ENCODE assay signal across 13 cellular contexts in genomic region chr17:66726846-66727245, GRCh38.
A peak's percentile ranks its signal among the peaks of the same experiment; 100 is the strongest.
DNase-seq lines count a peak whose midpoint lies in the region; ATAC-seq and TF ChIP-seq lines count a peak whose summit lies in the region.
"Had no signal": no experiment of that assay in that cellular context is flagged by ENCODE, and none has a peak within 500 bp of the region (broad histone marks: within the 10 kb centered on the region; RNA-seq: fewer than 3 reads in every experiment).

No MANE protein-coding gene starts in this region.

- H3K4me3 Mint-ChIP-seq in activated T-cell treated with anti-CD3 and anti-CD28 coated beads, Interleukin-2, amount 50 U/mL, for 24 hours = no peak overlapping the region
- no peak overlapping the region for H3K4me3 Mint-ChIP-seq in activated T-cell treated with anti-CD3 and anti-CD28 coated beads, Interleukin-2, amount 50 U/mL, for 4 hours
- no peak overlapping the region for H3K4me3 Mint-ChIP-seq in stimulated activated effector memory CD8-positive, alpha-beta T cell treated with anti-CD3 and anti-CD28 coated beads, Interleukin-12 subunit alpha, Interleukin-12 subunit beta, amount 100 ng/mL, for 72 hours
- H3K4me3 Mint-ChIP-seq: B cell had no signal

- H3K9me3 Mint-ChIP-seq in activated T-cell treated with anti-CD3 and anti-CD28 coated beads, Interleukin-2, amount 50 U/mL, for 24 hours = no peaks in the 10 kb centered on the region
- no peaks in the 10 kb centered on the region for H3K9me3 Mint-ChIP-seq in activated T-cell treated with anti-CD3 and anti-CD28 coated beads, Interleukin-2, amount 50 U/mL, for 4 hours
- no peaks in the 10 kb centered on the region for H3K9me3 Mint-ChIP-seq in stimulated activated effector memory CD8-positive, alpha-beta T cell treated with anti-CD3 and anti-CD28 coated beads, Interleukin-12 subunit alpha, Interleukin-12 subunit beta, amount 100 ng/mL, for 72 hours

- peak overlapping the region; percentile 32 for H3K27ac Mint-ChIP-seq in activated T-cell treated with anti-CD3 and anti-CD28 coated beads, Interleukin-2, amount 50 U/mL, for 24 hours
- peak overlapping the region; percentile 76 for H3K27ac Mint-ChIP-seq in stimulated activated effector memory CD8-positive, alpha-beta T cell treated with anti-CD3 and anti-CD28 coated beads, Interleukin-12 subunit alpha, Interleukin-12 subunit beta, amount 100 ng/mL, for 72 hours
- H3K27ac Mint-ChIP-seq: B cell had no signal

- H3K27ac ChIP-seq in VCaP = peak overlapping the region; percentile 56; the same call in 1 of the 2 replicates
- H3K27ac ChIP-seq: HL-60 had no signal

- H3K36me3 Mint-ChIP-seq in activated T-cell treated with anti-CD3 and anti-CD28 coated beads, Interleukin-2, amount 50 U/mL, for 24 hours (ENCODE audit: low read depth) = peaks cover 37% of the 10 kb centered on the region
- H3K36me3 Mint-ChIP-seq in activated T-cell treated with anti-CD3 and anti-CD28 coated beads, Interleukin-2, amount 50 U/mL, for 4 hours (ENCODE audit: insufficient read depth) = peaks cover 2% of the 10 kb centered on the region
- H3K36me3 Mint-ChIP-seq in stimulated activated effector memory CD8-positive, alpha-beta T cell treated with anti-CD3 and anti-CD28 coated beads, Interleukin-12 subunit alpha, Interleukin-12 subunit beta, amount 100 ng/mL, for 72 hours = no peaks in the 10 kb centered on the region

- peaks cover 2% of the 10 kb centered on the region for H3K4me1 Mint-ChIP-seq in activated T-cell treated with anti-CD3 and anti-CD28 coated beads, Interleukin-2, amount 50 U/mL, for 24 hours (ENCODE audit: low read depth)
- H3K4me1 Mint-ChIP-seq in activated T-cell treated with anti-CD3 and anti-CD28 coated beads, Interleukin-2, amount 50 U/mL, for 4 hours (ENCODE audit: low read depth) = peaks cover 18% of the 10 kb centered on the region
- H3K4me1 Mint-ChIP-seq in stimulated activated effector memory CD8-positive, alpha-beta T cell treated with anti-CD3 and anti-CD28 coated beads, Interleukin-12 subunit alpha, Interleukin-12 subunit beta, amount 100 ng/mL, for 72 hours = peaks cover 25% of the 10 kb centered on the region
- H3K4me1 Mint-ChIP-seq: B cell had no signal

- H3K27me3 Mint-ChIP-seq in activated T-cell treated with anti-CD3 and anti-CD28 coated beads, Interleukin-2, amount 50 U/mL, for 24 hours = no peaks in the 10 kb centered on the region
- H3K27me3 Mint-ChIP-seq in activated T-cell treated with anti-CD3 and anti-CD28 coated beads, Interleukin-2, amount 50 U/mL, for 4 hours (ENCODE audit: low read depth) = no peaks in the 10 kb centered on the region
- H3K27me3 Mint-ChIP-seq: B cell; CD4-positive, alpha-beta memory T cell had no signal

- no peak for ATAC-seq in activated T-cell treated with anti-CD3 and anti-CD28 coated beads, Interleukin-2, amount 50 U/mL, for 4 hours
- no peak for ATAC-seq in stimulated activated effector memory CD8-positive, alpha-beta T cell treated with anti-CD3 and anti-CD28 coated beads, Interleukin-12 subunit alpha, Interleukin-12 subunit beta, amount 100 ng/mL, for 72 hours
- no peak for ATAC-seq in HG03432 (IDR thresholded peaks at IDR 0.05; ENCODE audit: unreplicated experiment)
- ATAC-seq: GM12878 had no signal

- DNase-seq in activated T-cell treated with anti-CD3 and anti-CD28 coated beads, Interleukin-2, amount 50 U/mL, for 24 hours = no peak
- no peak for DNase-seq in activated T-cell treated with anti-CD3 and anti-CD28 coated beads, Interleukin-2, amount 50 U/mL, for 4 hours
- DNase-seq in mesenteric fat pad (ENCODE audit: low spot score) (peak; percentile 45), NAMALWA (ENCODE audit: low spot score) (no peak)
- no peak for DNase-seq in stimulated activated effector memory CD8-positive, alpha-beta T cell treated with anti-CD3 and anti-CD28 coated beads, Interleukin-12 subunit alpha, Interleukin-12 subunit beta, amount 100 ng/mL, for 72 hours (ENCODE audit: low spot score in 2 of 2)
- DNase-seq: C1 segment of cervical spinal cord; CD4-positive, alpha-beta memory T cell; DMS79 had no signal

- TF ChIP-seq CTCF in VCaP (conservative IDR thresholded peaks at IDR 0.05) = no peak
